In genomic region chr16:84672276-84673202, GRCh38 we compare ENCODE assay signal across 8 cellular contexts. TPM values are rescaled to one million over a fixed set of nuclear protein-coding genes. Genes with fewer than 3 reads are reported as not detected.
DNase-seq lines count a peak whose midpoint lies in the region; ATAC-seq and TF ChIP-seq lines count a peak whose summit lies in the region.

No MANE protein-coding gene starts in this region.

- H3K9me3 Mint-ChIP-seq in central memory CD8-positive, alpha-beta T cell, result no peaks in the 10 kb centered on the region

- H3K27ac Mint-ChIP-seq in central memory CD8-positive, alpha-beta T cell (ENCODE audit: low read depth), result no peak overlapping the region

- peaks cover 2% of the 10 kb centered on the region for H3K36me3 Mint-ChIP-seq in central memory CD8-positive, alpha-beta T cell (ENCODE audit: insufficient read depth)

- DNase-seq in BJ (ENCODE audit: low read depth) (no peak), NCI-H2029 (lab: John Stamatoyannopoulos, UW) (peak; percentile 28), left lobe of liver (ENCODE audit: low spot score) (peak; percentile 78)
- DNase-seq in activated CD4-positive, alpha-beta T cell treated with anti-CD3 and anti-CD28 coated beads for 4 hours, result peak; percentile 77 to 84
- peak; percentile 59 to 75 for DNase-seq in central memory CD8-positive, alpha-beta T cell (ENCODE audit: low spot score in 2 of 2)
- peak; percentile 35 to 84 (median 65) for DNase-seq in stimulated activated CD4-positive, alpha-beta T cell treated with anti-CD3 and anti-CD28 coated beads, TNF-alpha, amount 100 ng/mL, for 1 hour (ENCODE audit: low read depth in 3 of 3, low spot score in 1 of 3)

- H3K4me1 Mint-ChIP-seq in central memory CD8-positive, alpha-beta T cell, result no peaks in the 10 kb centered on the region

- no peak overlapping the region for H3K4me3 ChIP-seq in BJ (ENCODE audit: low read depth, low read length)

- CTCF ChIA-PET in BJ (lab: Yijun Ruan, JAX), result interaction anchor here (1.0 to 5.6 kb wide), 28 partner anchors 9 to 301 kb away, joined by 3 to 126 read pairs (median 7); no protein-coding TSS in a partner anchor

- H3K27me3 ChIP-seq in BJ (ENCODE audit: control insufficient read depth, insufficient read depth, low read length), result no peaks in the 10 kb centered on the region

- peak; percentile 96 for TF ChIP-seq CTCF in BJ (IDR thresholded peaks at IDR 0.05; ENCODE audit: insufficient read depth, low read depth, low read length)

- peaks cover 2% of the 10 kb centered on the region for H3K27me3 Mint-ChIP-seq in central memory CD8-positive, alpha-beta T cell

- no peaks in the 10 kb centered on the region for H3K36me3 ChIP-seq in BJ (ENCODE audit: control insufficient read depth, insufficient read depth, low read length)

- POLR2A ChIA-PET in BJ (lab: Charles Lee), result no interaction called here

- no peak overlapping the region for H3K4me3 Mint-ChIP-seq in central memory CD8-positive, alpha-beta T cell

- ATAC-seq in GM21390 (IDR thresholded peaks at IDR 0.05; ENCODE audit: unreplicated experiment) (peak; percentile 86), left lobe of liver (peak; percentile 98), HG02763 (IDR thresholded peaks at IDR 0.05; ENCODE audit: unreplicated experiment) (no peak)
- peak; percentile 83 for ATAC-seq in central memory CD8-positive, alpha-beta T cell (replicated peaks; ENCODE audit: extremely low read depth, poor library complexity, severe bottlenecking)

RNA-seq across cellular contexts. Expression of gene KLHL36, which starts 24.2 kb away (rescaled TPM):
- polyA plus RNA-seq in BJ (2011; rRNA removed), result 33.2 and 43.7 TPM in 2 replicates
- polyA minus RNA-seq in BJ (2011; rRNA and poly(A)+ RNA removed), result 43.2 and 54.3 TPM in 2 replicates
- total RNA-seq in left lobe of liver, result 26.8 TPM

RNA-seq across cellular contexts. Expression of gene USP10, which starts 27.3 kb away (rescaled TPM):
- polyA plus RNA-seq in BJ (2011; rRNA removed), result 39.6 and 55.1 TPM in 2 replicates
- 112 and 149 TPM in 2 replicates for polyA minus RNA-seq in BJ (2011; rRNA and poly(A)+ RNA removed)
- 33.8 TPM for total RNA-seq in left lobe of liver

RNA-seq across cellular contexts. Expression of gene COTL1, which starts 54.7 kb away (rescaled TPM):
- 161 and 166 TPM in 2 replicates for polyA plus RNA-seq in BJ (2011; rRNA removed)
- polyA minus RNA-seq in BJ (2011; rRNA and poly(A)+ RNA removed), result 70.9 and 91.6 TPM in 2 replicates
- total RNA-seq in left lobe of liver, result 15.9 TPM
